Comparison of ENCODE assay signal across 1 cellular context in the genomic region with DNA sequence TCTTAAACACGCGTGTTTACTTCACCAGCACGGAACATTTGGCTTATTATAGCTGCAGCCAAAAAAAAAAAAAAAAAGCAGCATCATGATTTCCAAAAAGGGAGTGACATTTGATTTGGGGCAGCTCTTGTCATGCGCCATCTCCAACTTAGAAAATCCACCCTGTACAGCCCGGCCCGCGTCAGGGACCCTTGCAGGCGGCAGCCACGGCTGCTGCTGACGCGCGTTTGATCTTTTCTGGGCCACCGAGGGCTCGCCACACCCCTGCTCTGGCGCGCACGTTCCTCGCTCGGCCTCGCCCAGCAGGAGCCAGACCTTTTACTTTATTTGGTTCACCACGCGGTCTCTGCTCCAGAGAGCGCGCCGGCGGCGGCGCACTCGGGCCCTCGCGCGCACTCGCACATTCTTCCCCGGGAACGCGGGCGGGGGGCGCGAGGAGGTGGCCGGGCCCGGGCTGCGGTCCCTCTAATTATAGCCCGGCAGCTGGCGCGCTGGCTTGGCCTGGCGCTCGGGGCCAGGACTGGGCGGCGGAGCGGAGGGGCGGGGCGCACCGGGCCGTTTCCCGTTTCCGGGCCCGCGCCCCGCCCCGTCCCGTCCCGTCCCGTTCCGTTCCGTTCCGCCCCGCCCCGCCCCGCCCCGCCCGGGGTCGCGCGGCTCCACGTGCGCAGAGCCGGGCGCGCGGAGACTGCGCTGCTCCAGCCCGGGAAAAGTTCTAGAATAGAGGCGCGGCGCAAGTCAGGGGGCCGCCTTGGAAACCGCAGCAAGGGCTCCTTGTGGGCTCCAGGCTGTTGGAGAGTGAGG.
TF ChIP-seq lines count a peak whose summit lies in the region.

No MANE protein-coding gene starts in this region.

TF ChIP-seq in HEK293, 187 proteins besides CTCF, POLR2A, EP300 and RAD21 (continued from another document):
- TF ChIP-seq ZNF639 (tag by site-specific recombination; IDR thresholded peaks at IDR 0.05), result 0 out of 2 replicates have a peak, but pooled peaks have one; percentile 17
- no peak; the same call in none of the 2 replicates for TF ChIP-seq ZSCAN30 (tag by site-specific recombination; IDR thresholded peaks at IDR 0.05)
- no peak for TF ChIP-seq ZNF560 (tag by site-specific recombination; IDR thresholded peaks at IDR 0.05; ENCODE audit: borderline replicate concordance)
- TF ChIP-seq ZNF629 (tag by site-specific recombination; IDR thresholded peaks at IDR 0.05), result peak; percentile 49
- peak; percentile 81; the same call in 1 of the 2 replicates for TF ChIP-seq ZNF324 (tag by site-specific recombination; IDR thresholded peaks at IDR 0.05)
- peak; percentile 92 for TF ChIP-seq ZNF660 (tag by site-specific recombination; IDR thresholded peaks at IDR 0.05)
- TF ChIP-seq SP3 (tag by site-specific recombination; IDR thresholded peaks at IDR 0.05), result peak; percentile 55; the same call in 1 of the 2 replicates
